22 cellular contexts compared by ENCODE assay signal in genomic region chr7:25347360-25347759, GRCh38.
DNase-seq lines count a peak whose midpoint lies in the region; ATAC-seq, FAIRE-seq and TF ChIP-seq lines count a peak whose summit lies in the region.
"Had no signal": no experiment of that assay in that cellular context is flagged by ENCODE, and none has a peak within 500 bp of the region (broad histone marks: within the 10 kb centered on the region; RNA-seq: fewer than 3 reads in every experiment).

No MANE protein-coding gene starts in this region.

- DNase-seq in NCI-H226, result peak; percentile 19
- DNase-seq in endodermal cell, result no peak
- DNase-seq in mesothelial cell of epicardium (ENCODE audit: low spot score in 2 of 2, unreplicated experiment in 2 of 2), result no peak
- DNase-seq in Right ventricle myocardium superior, result no peak
- no peak for DNase-seq in GM12892 (ENCODE audit: insufficient read length)
- no peak for DNase-seq in hypothalamus (lab: John Stamatoyannopoulos, UW)
- no peak for DNase-seq in retina
- DNase-seq: ACHN; C1 segment of cervical spinal cord; DMS 273 treated with DMSO at 0.1 percent for 48 hours; DND-41; GF-D8; Kasumi-1; MG63; NCI-H1092; NCI-H146; NCI-H2081; NCI-H2171 treated with DMSO at 0.1 percent for 48 hours; NK-92 treated with Interleukin-12 subunit alpha and Interleukin-12 subunit beta, amount 100 ng/mL, for 24 hours; Peyer's patch had no signal

- intact Hi-C loops in Right ventricle myocardium superior (cut with DNase I), result no loop called here

- H3K9me3 Mint-ChIP-seq in endodermal cell (no peaks in the 10 kb centered on the region), mesothelial cell of epicardium (no peaks in the 10 kb centered on the region)

- H3K27me3 Mint-ChIP-seq in endodermal cell (ENCODE audit: insufficient read depth) (no peaks in the 10 kb centered on the region), mesothelial cell of epicardium (ENCODE audit: low read depth) (no peaks in the 10 kb centered on the region)

- no peak for FAIRE-seq in GM12892 (lab: Jason Lieb, UNC)
- FAIRE-seq: GM19239 had no signal

- no peak for TF ChIP-seq POLR2A in GM12892 (IDR thresholded peaks at IDR 0.05; ENCODE audit: low read depth, low read length)

- H3K27ac Mint-ChIP-seq in endodermal cell (peak overlapping the region; percentile 20), mesothelial cell of epicardium (peak overlapping the region; percentile 67)

- H3K9me3 ChIP-seq in endodermal cell (ENCODE audit: control insufficient read depth, low read length), result no peaks in the 10 kb centered on the region
- H3K9me3 ChIP-seq: HAP-1, MG63, Peyer's patch had no signal

- H3K4me3 ChIP-seq in endodermal cell (ENCODE audit: low read length), result no peak overlapping the region
- H3K4me3 ChIP-seq: HAP-1, MG63, Peyer's patch had no signal

- H3K4me3 Mint-ChIP-seq in endodermal cell (no peak overlapping the region), mesothelial cell of epicardium (no peak overlapping the region)

- WGBS in endodermal cell (ENCODE audit: insufficient coverage in 1 of 2, insufficient read length in 1 of 2), 2 experiments, result 92 to 94% methylated on average over 2 to 3 of the region's 3 CpGs

- H3K9ac ChIP-seq in endodermal cell (ENCODE audit: extremely low read depth, low read length, poor library complexity, severe bottlenecking), result no peak overlapping the region

- H3K27me3 ChIP-seq in endodermal cell (ENCODE audit: control insufficient read depth, insufficient read depth, low read length, poor library complexity, severe bottlenecking), result no peaks in the 10 kb centered on the region
- H3K27me3 ChIP-seq: Peyer's patch had no signal

- no peak overlapping the region for H3K27ac ChIP-seq in endodermal cell (ENCODE audit: low read depth, low read length)
- H3K27ac ChIP-seq: Peyer's patch had no signal

- TF ChIP-seq CTCF in endodermal cell (conservative IDR thresholded peaks at IDR 0.05), result no peak
- TF ChIP-seq CTCF in mesothelial cell of epicardium (IDR thresholded peaks at IDR 0.05; ENCODE audit: unreplicated experiment), result no peak

- no peaks in the 10 kb centered on the region for H3K36me3 ChIP-seq in endodermal cell (ENCODE audit: control insufficient read depth, insufficient read depth, low read length)
- H3K36me3 ChIP-seq: HAP-1, MG63, Peyer's patch had no signal

- H3K36me3 Mint-ChIP-seq in endodermal cell (ENCODE audit: low read depth) (no peaks in the 10 kb centered on the region), mesothelial cell of epicardium (no peaks in the 10 kb centered on the region)

- no peak for ATAC-seq in Right ventricle myocardium superior (ENCODE audit: poor library complexity)

- peaks cover 4% of the 10 kb centered on the region for H3K4me1 Mint-ChIP-seq in endodermal cell
- peaks cover 23% of the 10 kb centered on the region for H3K4me1 Mint-ChIP-seq in mesothelial cell of epicardium

- no peaks in the 10 kb centered on the region for H3K4me1 ChIP-seq in endodermal cell (ENCODE audit: control insufficient read depth, insufficient read depth, low read length)
- H3K4me1 ChIP-seq: Peyer's patch had no signal
